Comparison of ENCODE assay signal across 29 cellular contexts in the genomic region with DNA sequence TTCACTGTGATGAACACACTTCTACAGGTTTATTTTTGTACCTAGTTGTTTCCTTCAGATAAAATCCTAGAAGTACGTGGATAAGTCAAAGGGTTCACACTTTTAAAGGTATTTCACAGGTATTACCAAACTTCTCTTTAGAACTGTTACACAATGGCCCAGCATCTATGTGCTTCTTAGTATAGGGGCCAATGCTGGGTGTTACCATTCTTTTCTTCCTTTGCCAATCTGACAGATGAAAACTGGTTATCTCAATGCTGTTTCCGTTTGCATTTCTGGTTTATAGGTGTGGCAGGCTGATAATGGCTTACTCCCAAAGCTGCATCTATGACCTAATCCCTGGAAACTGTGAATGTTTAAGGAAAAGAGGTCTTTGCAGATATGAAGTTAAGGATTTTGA. TPM values are rescaled to one million over a fixed set of nuclear protein-coding genes. Genes with fewer than 3 reads are reported as not detected.
"Had no signal": no experiment of that assay in that cellular context is flagged by ENCODE, and none has a peak within 500 bp of the region (broad histone marks: within the 10 kb centered on the region; RNA-seq: fewer than 3 reads in every experiment).

No MANE protein-coding gene starts in this region.

- H3K27me3 ChIP-seq: adrenal gland, SJSA1 had no signal

- H3K27ac ChIP-seq: adrenal gland, cardiac muscle cell, KMS-11, SJSA1 had no signal

- H3K4me1 Mint-ChIP-seq: central memory CD8-positive, alpha-beta T cell had no signal

- H3K36me3 Mint-ChIP-seq: activated naive CD4-positive, alpha-beta T cell treated with anti-CD3 and anti-CD28 coated beads, Interleukin-2, amount 50 U/mL, for 72 hours; brain had no signal

- FAIRE-seq: TTC549 had no signal

- H3K9me3 Mint-ChIP-seq: activated CD4-positive, alpha-beta T cell treated with anti-CD3 and anti-CD28 coated beads, Interleukin-2, amount 10 ng/mL, durations not matched to agents 24 days and 14 days; activated CD8-positive, alpha-beta T cell treated with anti-CD3 and anti-CD28 coated beads for 36 hours; activated naive CD4-positive, alpha-beta T cell treated with anti-CD3 and anti-CD28 coated beads for 36 hours; activated naive CD4-positive, alpha-beta T cell treated with anti-CD3 and anti-CD28 coated beads, Interleukin-2, amount 50 U/mL, for 72 hours; activated T-cell treated with anti-CD3 and anti-CD28 coated beads, Interleukin-2, amount 50 U/mL, for 72 hours; activated T-helper 2 cell treated with anti-CD3 and anti-CD28 coated beads, Interferon-gamma antibody, Interleukin-2, Interleukin-4, amounts not matched to agents 10 μg/mL and 5 μg/mL and 100 μg/mL, durations not matched to agents 14 hours and 24 hours and 36 hours; central memory CD8-positive, alpha-beta T cell; T-helper 1 cell treated with Interleukin-12 subunit alpha and Interleukin-12 subunit beta and Interleukin-4 antibody, amounts not matched to agents 30 μg/mL and 1 μg/mL, for 36 hours; T-helper 2 cell treated with Interferon-gamma antibody and Interleukin-4, amounts not matched to agents 5 μg/mL and 100 μg/mL, for 36 hours had no signal

- DNase-seq: activated CD4-positive, alpha-beta T cell treated with anti-CD3 and anti-CD28 coated beads, Interleukin-2, amount 10 ng/mL, durations not matched to agents 24 days and 14 days; activated CD4-positive, alpha-beta T cell treated with anti-CD3 and anti-CD28 coated beads, Interleukin-2, amount 50 U/mL, for 4 hours; activated gamma-delta T cell; activated naive CD4-positive, alpha-beta T cell treated with anti-CD3 and anti-CD28 coated beads for 36 hours; activated T-cell treated with anti-CD3 and anti-CD28 coated beads, Interleukin-2, amount 50 U/mL, for 1 hour; activated T-cell treated with anti-CD3 and anti-CD28 coated beads, Interleukin-2, amount 50 U/mL, for 72 hours; NCI-H1092 treated with DMSO at 0.1 percent for 48 hours; NCI-H1417; NCI-H1930; NCI-H2081 treated with DMSO at 0.1 percent for 48 hours; NCI-H345; NCI-H524 treated with DMSO at 0.1 percent for 48 hours; SHP77 treated with DMSO at 0.1 percent for 48 hours had no signal

- H3K36me3 ChIP-seq: adrenal gland, cardiac muscle cell, SJSA1 had no signal

- H3K4me3 ChIP-seq: adrenal gland, cardiac muscle cell, SJSA1 had no signal

- H3K9me3 ChIP-seq: adrenal gland, SK-N-SH had no signal

- H3K4me2 ChIP-seq: KMS-11, SK-N-SH had no signal

- ATAC-seq: activated CD8-positive, alpha-beta T cell treated with anti-CD3 and anti-CD28 coated beads for 36 hours; activated naive CD4-positive, alpha-beta T cell treated with anti-CD3 and anti-CD28 coated beads, Interleukin-2, amount 50 U/mL, for 72 hours; activated T-cell treated with anti-CD3 and anti-CD28 coated beads, Interleukin-2, amount 50 U/mL, for 72 hours; Panc1 had no signal

- H3K9ac ChIP-seq: KMS-11, SK-N-SH had no signal

- H3K4me3 Mint-ChIP-seq: activated CD4-positive, alpha-beta T cell treated with anti-CD3 and anti-CD28 coated beads, Interleukin-2, amount 10 ng/mL, durations not matched to agents 24 days and 14 days; activated CD8-positive, alpha-beta T cell treated with anti-CD3 and anti-CD28 coated beads for 36 hours; activated naive CD4-positive, alpha-beta T cell treated with anti-CD3 and anti-CD28 coated beads for 36 hours; activated T-cell treated with anti-CD3 and anti-CD28 coated beads, Interleukin-2, amount 50 U/mL, for 72 hours; central memory CD8-positive, alpha-beta T cell; T-helper 1 cell treated with Interleukin-12 subunit alpha and Interleukin-12 subunit beta and Interleukin-4 antibody, amounts not matched to agents 30 μg/mL and 1 μg/mL, for 36 hours; T-helper 2 cell treated with Interferon-gamma antibody and Interleukin-4, amounts not matched to agents 5 μg/mL and 100 μg/mL, for 36 hours had no signal

- H3K27ac Mint-ChIP-seq: activated CD4-positive, alpha-beta T cell treated with anti-CD3 and anti-CD28 coated beads, Interleukin-2, amount 10 ng/mL, durations not matched to agents 24 days and 14 days; activated CD8-positive, alpha-beta T cell treated with anti-CD3 and anti-CD28 coated beads for 36 hours; activated naive CD4-positive, alpha-beta T cell treated with anti-CD3 and anti-CD28 coated beads for 36 hours; activated naive CD4-positive, alpha-beta T cell treated with anti-CD3 and anti-CD28 coated beads, Interleukin-2, amount 50 U/mL, for 72 hours; activated T-cell treated with anti-CD3 and anti-CD28 coated beads, Interleukin-2, amount 50 U/mL, for 72 hours; activated T-helper 2 cell treated with anti-CD3 and anti-CD28 coated beads, Interferon-gamma antibody, Interleukin-2, Interleukin-4, amounts not matched to agents 10 μg/mL and 5 μg/mL and 100 μg/mL, durations not matched to agents 14 hours and 24 hours and 36 hours; brain; T-helper 1 cell treated with Interleukin-12 subunit alpha and Interleukin-12 subunit beta and Interleukin-4 antibody, amounts not matched to agents 30 μg/mL and 1 μg/mL, for 36 hours; T-helper 2 cell treated with Interferon-gamma antibody and Interleukin-4, amounts not matched to agents 5 μg/mL and 100 μg/mL, for 36 hours had no signal

RNA-seq across cellular contexts. Expression of gene TCF7L1, which starts 2.8 kb away (rescaled TPM):
- total RNA-seq: activated CD8-positive, alpha-beta memory T cell treated with anti-CD3 and anti-CD28 coated beads for 36 hours; activated CD8-positive, alpha-beta T cell treated with anti-CD3 and anti-CD28 coated beads for 36 hours; RPMI7951 had no signal
